In the genomic region with DNA sequence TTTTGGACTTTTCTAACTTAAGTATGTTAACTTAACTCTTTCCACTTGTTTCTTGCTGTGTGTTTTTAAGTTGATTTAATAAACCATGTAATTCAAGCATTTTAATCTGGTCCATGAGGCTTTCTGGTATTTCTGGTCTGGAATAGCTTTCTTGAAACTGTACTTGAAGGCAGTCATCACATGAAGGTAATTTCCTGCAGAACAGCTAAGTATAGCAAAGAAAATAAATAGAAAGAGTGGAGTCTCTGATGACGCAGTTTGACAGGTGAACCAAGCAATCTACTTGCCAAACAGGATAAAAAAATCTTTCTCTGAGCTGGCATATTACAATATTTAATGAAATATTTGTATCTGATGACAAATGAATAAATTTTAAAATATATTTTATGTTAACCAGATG, we compare ENCODE assay signal across 24 cellular contexts.
"Had no signal": no experiment of that assay in that cellular context is flagged by ENCODE, and none has a peak within 500 bp of the region (broad histone marks: within the 10 kb centered on the region; RNA-seq: fewer than 3 reads in every experiment).

No MANE protein-coding gene starts in this region.

- H3K4me1 ChIP-seq: breast epithelium, heart right ventricle, prostate gland, right atrium auricular region, stomach, suprapubic skin, tibial nerve had no signal

- H3K4me3 ChIP-seq: breast epithelium, heart right ventricle, lung, prostate gland, right atrium auricular region, stomach, suprapubic skin, tibial nerve had no signal

- H3K27ac Mint-ChIP-seq: activated CD4-positive, alpha-beta T cell treated with anti-CD3 and anti-CD28 coated beads for 36 hours; activated naive CD4-positive, alpha-beta T cell treated with anti-CD3 and anti-CD28 coated beads for 36 hours; activated naive CD8-positive, alpha-beta T cell treated with anti-CD3 and anti-CD28 coated beads, Interleukin-2, amount 10 ng/mL, durations not matched to agents 7 days and 5 days; activated T-cell treated with anti-CD3 and anti-CD28 coated beads, Interleukin-2, amount 50 U/mL, for 24 hours; activated T-helper 2 cell treated with anti-CD3 and anti-CD28 coated beads, Interferon-gamma antibody, Interleukin-2, Interleukin-4, amounts not matched to agents 10 μg/mL and 5 μg/mL and 100 μg/mL, durations not matched to agents 14 hours and 24 hours and 36 hours; endodermal cell; natural killer cell had no signal

- DNase-seq: activated CD4-positive, alpha-beta T cell treated with anti-CD3 and anti-CD28 coated beads for 36 hours; activated CD4-positive, alpha-beta T cell treated with anti-CD3 and anti-CD28 coated beads, Interleukin-2, amount 50 U/mL, for 4 hours; activated CD8-positive, alpha-beta memory T cell treated with anti-CD3 and anti-CD28 coated beads for 24 hours; activated CD8-positive, alpha-beta memory T cell treated with anti-CD3 and anti-CD28 coated beads, Interleukin-2, amount 50 U/mL, for 4 hours; activated naive CD4-positive, alpha-beta T cell treated with anti-CD3 and anti-CD28 coated beads for 36 hours; activated naive CD8-positive, alpha-beta T cell treated with anti-CD3 and anti-CD28 coated beads, Interleukin-2, amount 10 ng/mL, durations not matched to agents 7 days and 5 days; activated T-cell treated with anti-CD3 and anti-CD28 coated beads, Interleukin-2, amount 50 U/mL, for 24 hours; amniotic stem cell; cortex of kidney; endodermal cell; heart right ventricle; kidney; natural killer cell; stimulated activated CD4-positive, alpha-beta T cell treated with anti-CD3 and anti-CD28 coated beads, Interleukin-1b, Interleukin-23, amount 100 ng/mL, for 48 hours; stomach; T-helper 1 cell had no signal

- H3K36me3 Mint-ChIP-seq: activated naive CD8-positive, alpha-beta T cell treated with anti-CD3 and anti-CD28 coated beads, Interleukin-2, amount 10 ng/mL, durations not matched to agents 7 days and 5 days; natural killer cell had no signal

- H3K4me3 Mint-ChIP-seq: activated CD4-positive, alpha-beta T cell treated with anti-CD3 and anti-CD28 coated beads for 36 hours; activated naive CD4-positive, alpha-beta T cell treated with anti-CD3 and anti-CD28 coated beads for 36 hours; activated naive CD8-positive, alpha-beta T cell treated with anti-CD3 and anti-CD28 coated beads, Interleukin-2, amount 10 ng/mL, durations not matched to agents 7 days and 5 days; activated T-cell treated with anti-CD3 and anti-CD28 coated beads, Interleukin-2, amount 50 U/mL, for 24 hours; central memory CD8-positive, alpha-beta T cell; natural killer cell had no signal

- H3K4me1 Mint-ChIP-seq: activated naive CD8-positive, alpha-beta T cell treated with anti-CD3 and anti-CD28 coated beads, Interleukin-2, amount 10 ng/mL, durations not matched to agents 7 days and 5 days; central memory CD8-positive, alpha-beta T cell; natural killer cell had no signal

- H3K27ac ChIP-seq: breast epithelium, heart right ventricle, prostate gland, right atrium auricular region, stomach, suprapubic skin, tibial nerve had no signal

- H3K27me3 Mint-ChIP-seq: activated CD4-positive, alpha-beta T cell treated with anti-CD3 and anti-CD28 coated beads for 36 hours; activated naive CD8-positive, alpha-beta T cell treated with anti-CD3 and anti-CD28 coated beads, Interleukin-2, amount 10 ng/mL, durations not matched to agents 7 days and 5 days; activated T-cell treated with anti-CD3 and anti-CD28 coated beads, Interleukin-2, amount 50 U/mL, for 24 hours; central memory CD8-positive, alpha-beta T cell had no signal

- H3K36me3 ChIP-seq: breast epithelium, heart right ventricle, prostate gland, right atrium auricular region, stomach, suprapubic skin, tibial nerve had no signal

- ATAC-seq: activated CD4-positive, alpha-beta T cell treated with anti-CD3 and anti-CD28 coated beads for 36 hours; heart right ventricle; natural killer cell had no signal

- H3K9me3 ChIP-seq: breast epithelium, heart right ventricle, prostate gland, right atrium auricular region, stomach, suprapubic skin, tibial nerve had no signal

- H3K9me3 Mint-ChIP-seq: activated naive CD4-positive, alpha-beta T cell treated with anti-CD3 and anti-CD28 coated beads for 36 hours; activated naive CD8-positive, alpha-beta T cell treated with anti-CD3 and anti-CD28 coated beads, Interleukin-2, amount 10 ng/mL, durations not matched to agents 7 days and 5 days; activated T-cell treated with anti-CD3 and anti-CD28 coated beads, Interleukin-2, amount 50 U/mL, for 24 hours; activated T-helper 2 cell treated with anti-CD3 and anti-CD28 coated beads, Interferon-gamma antibody, Interleukin-2, Interleukin-4, amounts not matched to agents 10 μg/mL and 5 μg/mL and 100 μg/mL, durations not matched to agents 14 hours and 24 hours and 36 hours; central memory CD8-positive, alpha-beta T cell; natural killer cell had no signal

- H3K27me3 ChIP-seq: breast epithelium, heart right ventricle, right atrium auricular region, stomach, suprapubic skin, tibial nerve had no signal
